22 cellular contexts compared by ENCODE assay signal in genomic region chr5:135835766-135836165, GRCh38. TPM values are rescaled to one million over a fixed set of nuclear protein-coding genes. Genes with fewer than 3 reads are reported as not detected.
"Had no signal": no experiment of that assay in that cellular context is flagged by ENCODE, and none has a peak within 500 bp of the region (broad histone marks: within the 10 kb centered on the region; RNA-seq: fewer than 3 reads in every experiment).

No MANE protein-coding gene starts in this region.

- H3K9me3 ChIP-seq: neutrophil, transverse colon had no signal

- H3K36me3 Mint-ChIP-seq: activated naive CD8-positive, alpha-beta T cell treated with anti-CD3 and anti-CD28 coated beads, Interleukin-2, amount 10 ng/mL, durations not matched to agents 7 days and 5 days had no signal

- H3K4me3 Mint-ChIP-seq: activated CD4-positive, alpha-beta memory T cell treated with anti-CD3 and anti-CD28 coated beads, Interleukin-2, amount 10 ng/mL, durations not matched to agents 7 days and 5 days; activated naive CD8-positive, alpha-beta T cell treated with anti-CD3 and anti-CD28 coated beads, Interleukin-2, amount 10 ng/mL, durations not matched to agents 7 days and 5 days; central memory CD8-positive, alpha-beta T cell; memory B cell; naive thymus-derived CD8-positive, alpha-beta T cell had no signal

- H3K27ac ChIP-seq: brain microvascular endothelial cell, heart left ventricle, neutrophil had no signal

- H3K36me3 ChIP-seq: brain microvascular endothelial cell, heart left ventricle, neutrophil, transverse colon had no signal

- FAIRE-seq: frontal cortex, islet of Langerhans had no signal

- H3K4me1 Mint-ChIP-seq: activated CD4-positive, alpha-beta memory T cell treated with anti-CD3 and anti-CD28 coated beads, Interleukin-2, amount 10 ng/mL, durations not matched to agents 7 days and 5 days had no signal

- H3K27ac Mint-ChIP-seq: activated CD4-positive, alpha-beta memory T cell treated with anti-CD3 and anti-CD28 coated beads, Interleukin-2, amount 10 ng/mL, durations not matched to agents 7 days and 5 days; activated naive CD8-positive, alpha-beta T cell treated with anti-CD3 and anti-CD28 coated beads, Interleukin-2, amount 10 ng/mL, durations not matched to agents 7 days and 5 days; activated T-cell treated with anti-CD3 and anti-CD28 coated beads, Interleukin-2, amount 50 U/mL, for 72 hours; memory B cell; naive thymus-derived CD8-positive, alpha-beta T cell had no signal

- ATAC-seq: activated T-cell treated with anti-CD3 and anti-CD28 coated beads, Interleukin-2, amount 50 U/mL, for 72 hours; naive thymus-derived CD8-positive, alpha-beta T cell had no signal

- DNase-seq: activated CD4-positive, alpha-beta memory T cell treated with anti-CD3 and anti-CD28 coated beads, Interleukin-2, amount 10 ng/mL, durations not matched to agents 7 days and 5 days; activated CD4-positive, alpha-beta T cell treated with anti-CD3 and anti-CD28 coated beads for 1 hour; activated naive CD4-positive, alpha-beta T cell; activated naive CD8-positive, alpha-beta T cell treated with anti-CD3 and anti-CD28 coated beads, Interleukin-2, amount 10 ng/mL, durations not matched to agents 7 days and 5 days; activated T-cell treated with anti-CD3 and anti-CD28 coated beads, Interleukin-2, amount 50 U/mL, for 72 hours; brain microvascular endothelial cell; heart left ventricle; naive thymus-derived CD8-positive, alpha-beta T cell; retina; stimulated activated CD4-positive, alpha-beta T cell treated with anti-CD3 and anti-CD28 coated beads, Interleukin-4, amount 100 ng/mL, for 4 hours; stimulated activated CD8-positive, alpha-beta memory T cell treated with anti-CD3 and anti-CD28 coated beads, Interleukin-4, amount 100 ng/mL, for 48 hours; stimulated activated naive CD4-positive, alpha-beta T cell treated with Interleukin-2 at 50 U/mL for 16 hours had no signal

RNA-seq across cellular contexts. Expression of gene SLC25A48, which starts 1.3 kb away (rescaled TPM):
- total RNA-seq: activated CD4-positive, alpha-beta memory T cell treated with anti-CD3 and anti-CD28 coated beads, Interleukin-2, amount 10 ng/mL, durations not matched to agents 7 days and 5 days; activated naive CD8-positive, alpha-beta T cell treated with anti-CD3 and anti-CD28 coated beads, Interleukin-2, amount 10 ng/mL, durations not matched to agents 7 days and 5 days; activated T-cell treated with anti-CD3 and anti-CD28 coated beads, Interleukin-2, amount 50 U/mL, for 72 hours; epithelial cell of proximal tubule; naive thymus-derived CD8-positive, alpha-beta T cell; T-helper 1 cell treated with Interleukin-12 subunit alpha and Interleukin-12 subunit beta and Interleukin-4 antibody, amounts not matched to agents 30 ng/mL and 1 ng/mL, for 36 hours had no signal
- polyA plus RNA-seq: naive thymus-derived CD8-positive, alpha-beta T cell had no signal

RNA-seq across cellular contexts. Expression of gene IL9, which starts 59.9 kb away (rescaled TPM):
- total RNA-seq: activated CD4-positive, alpha-beta memory T cell treated with anti-CD3 and anti-CD28 coated beads, Interleukin-2, amount 10 ng/mL, durations not matched to agents 7 days and 5 days; activated naive CD8-positive, alpha-beta T cell treated with anti-CD3 and anti-CD28 coated beads, Interleukin-2, amount 10 ng/mL, durations not matched to agents 7 days and 5 days; epithelial cell of proximal tubule; frontal cortex; heart left ventricle; mucosa of gallbladder; naive thymus-derived CD8-positive, alpha-beta T cell; skeletal muscle tissue; transverse colon had no signal
- polyA plus RNA-seq: heart left ventricle; naive thymus-derived CD8-positive, alpha-beta T cell had no signal
